ENCODE assay signal across 9 cellular contexts in the genomic region with DNA sequence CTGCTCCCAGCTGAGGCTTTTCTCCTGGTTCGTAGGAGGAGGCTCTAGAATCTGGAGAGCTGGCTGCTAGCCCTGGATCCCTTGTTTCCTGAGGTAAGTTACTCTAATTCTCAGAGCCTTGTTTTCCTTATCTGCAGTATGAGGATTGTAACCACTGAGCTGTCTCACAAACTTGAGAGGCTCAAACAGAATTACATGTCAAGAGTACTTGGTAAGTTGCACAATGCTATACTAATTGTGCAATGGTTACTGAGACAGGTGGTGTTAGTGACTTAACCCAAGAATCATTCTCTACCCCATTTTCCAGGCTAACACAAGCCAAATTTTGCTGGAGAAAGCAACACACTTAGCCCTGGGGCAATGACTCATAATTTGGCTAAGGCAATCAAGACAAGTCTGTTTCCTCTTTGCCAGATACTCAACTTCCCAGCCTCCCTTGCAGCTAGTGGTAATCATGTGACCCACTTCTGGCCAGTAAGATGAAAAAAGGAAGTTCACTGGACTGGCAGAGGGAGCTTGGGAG.
DNase-seq lines count a peak whose midpoint lies in the region; FAIRE-seq and TF ChIP-seq lines count a peak whose summit lies in the region.
"Had no signal": no experiment of that assay in that cellular context is flagged by ENCODE, and none has a peak within 500 bp of the region (broad histone marks: within the 10 kb centered on the region; RNA-seq: fewer than 3 reads in every experiment).

No MANE protein-coding gene starts in this region.

- dilution Hi-C loops in keratinocyte (cut with MboI; ENCODE audit: extremely low pct_ligation_motif_present, low sequenced_read_pairs), result no loop called here

- no peaks in the 10 kb centered on the region for H3K9me3 ChIP-seq in keratinocyte (ENCODE audit: control insufficient read depth, low read depth, low read length)

- peaks cover 35% of the 10 kb centered on the region for H3K4me1 Mint-ChIP-seq in chondrocyte (ENCODE audit: low read depth)
- no peaks in the 10 kb centered on the region for H3K4me1 Mint-ChIP-seq in activated T-cell treated with anti-CD3 and anti-CD28 coated beads, Interleukin-2, amount 50 U/mL, for 24 hours (ENCODE audit: low read depth)

- DNase-seq in AML-193 (lab: John Stamatoyannopoulos, UW) (peak; percentile 25 to 35), Kasumi-1 (lab: John Stamatoyannopoulos, UW) (peak; percentile 3 to 17), astrocyte of the hippocampus (ENCODE audit: low read depth, low spot score) (peak; percentile 88), keratinocyte (ENCODE audit: low read depth, low spot score) (peak; percentile 100), chondrocyte (ENCODE audit: low spot score) (no peak), GOT3 (lab: John Stamatoyannopoulos, UW) (no peak), NCI-H2081 (lab: John Stamatoyannopoulos, UW) (no peak)
- no peak for DNase-seq in activated T-cell treated with anti-CD3 and anti-CD28 coated beads, Interleukin-2, amount 50 U/mL, for 24 hours
- DNase-seq: cerebellar nuclear complex had no signal

- no peak overlapping the region for H3K9ac ChIP-seq in keratinocyte (ENCODE audit: control insufficient read depth, extremely low read depth, insufficient read depth, low read length)

- H3K79me2 ChIP-seq in keratinocyte (ENCODE audit: control insufficient read depth, insufficient read depth, low read length), result no peaks in the 10 kb centered on the region

- H3K36me3 Mint-ChIP-seq in chondrocyte (ENCODE audit: low read depth), result no peaks in the 10 kb centered on the region
- no peaks in the 10 kb centered on the region for H3K36me3 Mint-ChIP-seq in activated T-cell treated with anti-CD3 and anti-CD28 coated beads, Interleukin-2, amount 50 U/mL, for 24 hours (ENCODE audit: low read depth)

- no peak overlapping the region for H3K4me3 ChIP-seq in keratinocyte (ENCODE audit: control insufficient read depth in 2 of 3, extremely low read depth in 1 of 3, insufficient read depth in 2 of 3, low read depth in 1 of 3, low read length in 3 of 3)

- H3K27me3 ChIP-seq in keratinocyte (ENCODE audit: control insufficient read depth, extremely low read depth, insufficient read depth, low read length), result no peaks in the 10 kb centered on the region

- peaks cover 29% of the 10 kb centered on the region for H3K4me1 ChIP-seq in keratinocyte (ENCODE audit: control insufficient read depth, extremely low read depth, insufficient read depth, low read length)

- peaks cover 3% of the 10 kb centered on the region for H3K9me3 Mint-ChIP-seq in chondrocyte (ENCODE audit: low read depth)
- H3K9me3 Mint-ChIP-seq in activated T-cell treated with anti-CD3 and anti-CD28 coated beads, Interleukin-2, amount 50 U/mL, for 24 hours, result no peaks in the 10 kb centered on the region

- H2AFZ ChIP-seq in keratinocyte (ENCODE audit: control insufficient read depth, low read length), result no peak overlapping the region

- H3K9me1 ChIP-seq in keratinocyte (ENCODE audit: control insufficient read depth, extremely low read depth, insufficient read depth, low read length), result no peaks in the 10 kb centered on the region

- H3K27me3 Mint-ChIP-seq in chondrocyte (ENCODE audit: low read depth), result no peaks in the 10 kb centered on the region
- no peaks in the 10 kb centered on the region for H3K27me3 Mint-ChIP-seq in activated T-cell treated with anti-CD3 and anti-CD28 coated beads, Interleukin-2, amount 50 U/mL, for 24 hours

- TF ChIP-seq CTCF in keratinocyte (optimal IDR thresholded peaks at IDR 0.05 in 1 of 3, IDR thresholded peaks at IDR 0.05 in 1 of 3, conservative IDR thresholded peaks at IDR 0.05 in 1 of 3; ENCODE audit: extremely low read depth in 1 of 3, insufficient read depth in 2 of 3, low read length in 3 of 3), result no peak
- no peak for TF ChIP-seq CTCF in chondrocyte (IDR thresholded peaks at IDR 0.05)

- H4K20me1 ChIP-seq in keratinocyte (ENCODE audit: control insufficient read depth, extremely low read depth, insufficient read depth, low read length), result no peaks in the 10 kb centered on the region

- H3K27ac Mint-ChIP-seq in chondrocyte (ENCODE audit: unreplicated experiment), result no peak overlapping the region
- H3K27ac Mint-ChIP-seq in activated T-cell treated with anti-CD3 and anti-CD28 coated beads, Interleukin-2, amount 50 U/mL, for 24 hours, result no peak overlapping the region

- peak overlapping the region; percentile 28 for H3K4me2 ChIP-seq in keratinocyte (ENCODE audit: control insufficient read depth, extremely low read depth, insufficient read depth, low read depth, low read length)

- peak; percentile 100 for FAIRE-seq in keratinocyte (lab: Jason Lieb, UNC)

- H3K27ac ChIP-seq in keratinocyte (ENCODE audit: control insufficient read depth, insufficient read depth, low read length), result peak overlapping the region; percentile 54

- H3K4me3 Mint-ChIP-seq in chondrocyte (ENCODE audit: unreplicated experiment), result no peak overlapping the region
- no peak overlapping the region for H3K4me3 Mint-ChIP-seq in activated T-cell treated with anti-CD3 and anti-CD28 coated beads, Interleukin-2, amount 50 U/mL, for 24 hours

- H3K36me3 ChIP-seq in keratinocyte (ENCODE audit: control insufficient read depth in 2 of 2, extremely low read depth in 1 of 2, insufficient read depth in 2 of 2, low read length in 2 of 2), result peaks cover 0 to 2% of the 10 kb centered on the region in 2 experiments

Comparison
In these comparisons a context has a peak if more than half of its experiments do, and no peak if none do; other contexts are left out.
1. DNase-seq: peak in AML-193 (2 of 2), Kasumi-1 (2 of 2), astrocyte of the hippocampus (single experiment) and keratinocyte (single experiment); none in chondrocyte (single experiment), GOT3 (single experiment), NCI-H2081 (0 of 2) and activated T-cell treated with anti-CD3 and anti-CD28 coated beads, Interleukin-2, amount 50 U/mL, for 24 hours (single experiment).